Comparison of ENCODE assay signal across 6 cellular contexts in genomic region chr2:158902005-158902398, GRCh38.
"Had no signal": no experiment of that assay in that cellular context is flagged by ENCODE, and none has a peak within 500 bp of the region (broad histone marks: within the 10 kb centered on the region; RNA-seq: fewer than 3 reads in every experiment).

No MANE protein-coding gene starts in this region.

- H3K27me3 ChIP-seq: Peyer's patch, SJSA1 had no signal

- H3K4me1 ChIP-seq: Peyer's patch had no signal

- H3K4me3 ChIP-seq: Peyer's patch, SJSA1, SK-N-MC had no signal

- H3K9me3 ChIP-seq: Peyer's patch, SJSA1 had no signal

- H3K27ac ChIP-seq: HL-60, KMS-11, Peyer's patch, SJSA1, SK-N-MC had no signal

- FAIRE-seq: HTR-8/SVneo had no signal

- H3K36me3 ChIP-seq: Peyer's patch, SJSA1 had no signal

- H3K9ac ChIP-seq: KMS-11 had no signal
